14 cellular contexts compared by ENCODE assay signal in genomic region chr22:49655168-49655812, GRCh38.
DNase-seq lines count a peak whose midpoint lies in the region; ATAC-seq and TF ChIP-seq lines count a peak whose summit lies in the region.
"Had no signal": no experiment of that assay in that cellular context is flagged by ENCODE, and none has a peak within 500 bp of the region (broad histone marks: within the 10 kb centered on the region; RNA-seq: fewer than 3 reads in every experiment).

No MANE protein-coding gene starts in this region.

- H3K27me3 ChIP-seq in HL-60 (ENCODE audit: insufficient read depth, poor library complexity, severe bottlenecking) (no peaks in the 10 kb centered on the region), psoas muscle (ENCODE audit: insufficient read depth in 3 of 3, low read length in 2 of 3) (peaks cover 0 to 4% (median 0%) of the 10 kb centered on the region in 3 donors), brain microvascular endothelial cell (replicated peaks) (no peaks in the 10 kb centered on the region)

- H3K4me3 Mint-ChIP-seq in activated CD4-positive, alpha-beta T cell treated with anti-CD3 and anti-CD28 coated beads, Interleukin-2, amount 10 ng/mL, durations not matched to agents 7 days and 5 days, result peak overlapping the region; percentile 88
- H3K4me3 Mint-ChIP-seq in activated naive CD8-positive, alpha-beta T cell, result peak overlapping the region; percentile 97

- peak overlapping the region; percentile 66 for H3K27ac ChIP-seq in HL-60 (replicated peaks)
- H3K27ac ChIP-seq in psoas muscle, result no peak overlapping the region
- H3K27ac ChIP-seq in brain microvascular endothelial cell, result no peak overlapping the region

- no peak overlapping the region for H3K27ac Mint-ChIP-seq in activated CD4-positive, alpha-beta T cell treated with anti-CD3 and anti-CD28 coated beads, Interleukin-2, amount 10 ng/mL, durations not matched to agents 7 days and 5 days
- H3K27ac Mint-ChIP-seq in activated naive CD8-positive, alpha-beta T cell, result peak overlapping the region; percentile 75

- POLR2A ChIA-PET in activated CD4-positive, alpha-beta T cell treated with anti-CD3 and anti-CD28 coated beads, Interleukin-2, amount 10 ng/mL, durations not matched to agents 7 days and 5 days (lab: Charles Lee), result no interaction called here

- no peaks in the 10 kb centered on the region for H3K9me3 Mint-ChIP-seq in activated CD4-positive, alpha-beta T cell treated with anti-CD3 and anti-CD28 coated beads, Interleukin-2, amount 10 ng/mL, durations not matched to agents 7 days and 5 days
- H3K9me3 Mint-ChIP-seq in activated naive CD8-positive, alpha-beta T cell (ENCODE audit: low read depth), result no peaks in the 10 kb centered on the region

- H3K9me3 ChIP-seq in psoas muscle, result no peaks in the 10 kb centered on the region

- H3K4me1 Mint-ChIP-seq in activated CD4-positive, alpha-beta T cell treated with anti-CD3 and anti-CD28 coated beads, Interleukin-2, amount 10 ng/mL, durations not matched to agents 7 days and 5 days, result peaks cover 24% of the 10 kb centered on the region
- peaks cover 37% of the 10 kb centered on the region for H3K4me1 Mint-ChIP-seq in activated naive CD8-positive, alpha-beta T cell (ENCODE audit: low read depth)

- H3K4me3 ChIP-seq in HL-60 (replicated peaks; ENCODE audit: insufficient read depth, low read length) (peak overlapping the region; percentile 55), psoas muscle (peak overlapping the region; percentile 63), brain microvascular endothelial cell (ENCODE audit: low read depth, low read length) (no peak overlapping the region)

- H3K4me1 ChIP-seq in psoas muscle, result no peaks in the 10 kb centered on the region

- H3K36me3 Mint-ChIP-seq in activated CD4-positive, alpha-beta T cell treated with anti-CD3 and anti-CD28 coated beads, Interleukin-2, amount 10 ng/mL, durations not matched to agents 7 days and 5 days (ENCODE audit: low read depth), result peaks cover 23% of the 10 kb centered on the region
- peaks cover 3% of the 10 kb centered on the region for H3K36me3 Mint-ChIP-seq in activated naive CD8-positive, alpha-beta T cell

- 63 to 70% (median 66%) methylated on average over 29 of the region's 29 CpGs for WGBS in psoas muscle, 3 donors

- intact Hi-C loops in psoas muscle (cut with DNase I), result no loop called here

- H3K27me3 Mint-ChIP-seq in activated CD4-positive, alpha-beta T cell treated with anti-CD3 and anti-CD28 coated beads, Interleukin-2, amount 10 ng/mL, durations not matched to agents 7 days and 5 days, result no peaks in the 10 kb centered on the region
- no peaks in the 10 kb centered on the region for H3K27me3 Mint-ChIP-seq in activated naive CD8-positive, alpha-beta T cell

- no peak for DNase-seq in activated CD4-positive, alpha-beta T cell treated with anti-CD3 and anti-CD28 coated beads, Interleukin-2, amount 10 ng/mL, durations not matched to agents 7 days and 5 days
- DNase-seq in activated CD4-positive, alpha-beta T cell treated with anti-CD3 and anti-CD28 coated beads, Interleukin-2, amount 50 U/mL, for 48 hours, result no peak
- DNase-seq in HL-60 (ENCODE audit: low read depth in 1 of 2, low spot score in 1 of 2) (peak; percentile 71 to 76), psoas muscle (no peak), brain microvascular endothelial cell (no peak), GM13977 (ENCODE audit: low spot score) (no peak)
- DNase-seq in stimulated activated CD8-positive, alpha-beta memory T cell treated with anti-CD3 and anti-CD28 coated beads, Interleukin-4, amount 100 ng/mL, for 48 hours, result no peak
- DNase-seq: activated effector memory CD4-positive, alpha-beta T cell treated with Interleukin-2 at 50 U/mL for 16 hours; cerebellar nuclear complex; DMS153; MV-4-11; NCI-H446 treated with DMSO at 0.1 percent for 48 hours had no signal

- no peaks in the 10 kb centered on the region for H3K36me3 ChIP-seq in psoas muscle (ENCODE audit: insufficient read depth in 1 of 2, low read depth in 1 of 2)
- H3K36me3 ChIP-seq in brain microvascular endothelial cell (replicated peaks), result no peaks in the 10 kb centered on the region

- CTCF ChIA-PET in activated CD4-positive, alpha-beta T cell treated with anti-CD3 and anti-CD28 coated beads, Interleukin-2, amount 10 ng/mL, durations not matched to agents 7 days and 5 days (lab: Charles Lee), result interaction anchor here (0.6 to 1.4 kb wide), 3 partner anchors 14 to 134 kb away, joined by 3 to 4 read pairs (median 3); no protein-coding TSS in a partner anchor

- ATAC-seq in psoas muscle, result no peak
- ATAC-seq: left lobe of liver had no signal

- TF ChIP-seq CTCF in HL-60 (IDR thresholded peaks at IDR 0.05; ENCODE audit: insufficient read depth, low read length), result no peak
- TF ChIP-seq CTCF in psoas muscle (IDR thresholded peaks at IDR 0.05), result no peak
- TF ChIP-seq CTCF in brain microvascular endothelial cell (IDR thresholded peaks at IDR 0.05; ENCODE audit: low read depth, low read length, missing control alignments), result no peak
- no peak for TF ChIP-seq CTCF in GM13977 (IDR thresholded peaks at IDR 0.05; ENCODE audit: extremely low read depth, insufficient read depth, missing control alignments)

- in situ Hi-C loops in brain microvascular endothelial cell (cut with HindIII; ENCODE audit: low pct_ligation_motif_present, low sequenced_read_pairs) (no loop called here), GM13977 (cut with MboI; ENCODE audit: low pct_unique_long_range_greater_than_20kb, low sequenced_read_pairs, unreplicated experiment) (no loop called here)

Comparison
In these comparisons a context has a peak if more than half of its experiments do, and no peak if none do; other contexts are left out.
1. DNase-seq: peak in HL-60 (2 of 2); none in activated CD4-positive, alpha-beta T cell treated with anti-CD3 and anti-CD28 coated beads, Interleukin-2, amount 10 ng/mL, durations not matched to agents 7 days and 5 days (single experiment), activated CD4-positive, alpha-beta T cell treated with anti-CD3 and anti-CD28 coated beads, Interleukin-2, amount 50 U/mL, for 48 hours (0 of 2), psoas muscle (0 of 2), stimulated activated CD8-positive, alpha-beta memory T cell treated with anti-CD3 and anti-CD28 coated beads, Interleukin-4, amount 100 ng/mL, for 48 hours (single experiment), brain microvascular endothelial cell (single experiment) and GM13977 (single experiment).